2 cellular contexts compared by ENCODE assay signal in genomic region chr13:76983676-76984075, GRCh38.
A peak's percentile ranks its signal among the peaks of the same experiment; 100 is the strongest.
TF ChIP-seq lines count a peak whose summit lies in the region.

No MANE protein-coding gene starts in this region.

TF ChIP-seq in HepG2, 621 proteins besides CTCF, POLR2A, EP300 and RAD21 (continues in another document):
- no peak for TF ChIP-seq PITX1 (CRISPR knock-in tag; IDR thresholded peaks at IDR 0.05)
- no peak for TF ChIP-seq ZFP37 (CRISPR knock-in tag; IDR thresholded peaks at IDR 0.05; ENCODE audit: borderline replicate concordance)
- TF ChIP-seq SRSF4 (IDR thresholded peaks at IDR 0.05; ENCODE audit: low read depth, low read length, poor library complexity, severe bottlenecking), result no peak
- TF ChIP-seq RFXANK (CRISPR knock-in tag; IDR thresholded peaks at IDR 0.05), result no peak
- peak; percentile 82 for TF ChIP-seq FOSL2 (CRISPR knock-in tag; IDR thresholded peaks at IDR 0.05)
- no peak for TF ChIP-seq MEF2D (CRISPR knock-in tag; IDR thresholded peaks at IDR 0.05)
- no peak for TF ChIP-seq SP2 (CRISPR knock-in tag; IDR thresholded peaks at IDR 0.05)
- TF ChIP-seq PRDM10 (CRISPR knock-in tag; IDR thresholded peaks at IDR 0.05; ENCODE audit: low read depth), result no peak
- TF ChIP-seq ZBTB42 (CRISPR knock-in tag; IDR thresholded peaks at IDR 0.05), result no peak
- TF ChIP-seq ZNF121 (CRISPR knock-in tag; IDR thresholded peaks at IDR 0.05), result peak; percentile 86
- peak; percentile 38; the same call in 1 of the 2 replicates for TF ChIP-seq ETV5 (CRISPR knock-in tag; IDR thresholded peaks at IDR 0.05; ENCODE audit: borderline replicate concordance)
- TF ChIP-seq ZNF441 (CRISPR knock-in tag; IDR thresholded peaks at IDR 0.05; ENCODE audit: borderline replicate concordance), result no peak
- TF ChIP-seq NRL (CRISPR knock-in tag; IDR thresholded peaks at IDR 0.05; ENCODE audit: borderline replicate concordance), result no peak
- no peak for TF ChIP-seq U2AF2 (IDR thresholded peaks at IDR 0.05; ENCODE audit: low read depth, low read length)
- no peak for TF ChIP-seq SCMH1 (CRISPR knock-in tag; IDR thresholded peaks at IDR 0.05; ENCODE audit: borderline replicate concordance)
- TF ChIP-seq DBP (CRISPR knock-in tag; IDR thresholded peaks at IDR 0.05; ENCODE audit: not compliant biosample characterization), result no peak
- 0 out of 2 replicates have a peak, but pooled peaks have one; percentile 17 for TF ChIP-seq ZNF770 (CRISPR knock-in tag; IDR thresholded peaks at IDR 0.05)
- no peak for TF ChIP-seq ZGPAT (CRISPR knock-in tag; IDR thresholded peaks at IDR 0.05)
- TF ChIP-seq CERS6 (CRISPR knock-in tag; IDR thresholded peaks at IDR 0.05), result no peak
- TF ChIP-seq GABPA (IDR thresholded peaks at IDR 0.05; ENCODE audit: low read depth, low read length), result no peak
- peak; percentile 35; the same call in 1 of the 2 replicates for TF ChIP-seq GABPA (CRISPR knock-in tag; IDR thresholded peaks at IDR 0.05; ENCODE audit: low read depth)
- TF ChIP-seq ZFY (CRISPR knock-in tag; IDR thresholded peaks at IDR 0.05), result no peak
- TF ChIP-seq RARA (CRISPR knock-in tag; IDR thresholded peaks at IDR 0.05), result peak; percentile 27; the same call in 1 of the 2 replicates
- TF ChIP-seq MAF1 (CRISPR knock-in tag; IDR thresholded peaks at IDR 0.05; ENCODE audit: borderline replicate concordance), result no peak
- TF ChIP-seq ZNF776 (CRISPR knock-in tag; IDR thresholded peaks at IDR 0.05), result no peak

TF ChIP-seq in K562, 482 proteins besides CTCF, POLR2A, EP300 and RAD21:
- TF ChIP-seq ZNF121 (CRISPR knock-in tag; conservative IDR thresholded peaks at IDR 0.05) (0 out of 2 replicates have a peak, but pooled peaks have one; percentile 9), ZNF124 (CRISPR knock-in tag; IDR thresholded peaks at IDR 0.05) (no peak)
